Comparison of ENCODE assay signal across 8 cellular contexts in the genomic region with DNA sequence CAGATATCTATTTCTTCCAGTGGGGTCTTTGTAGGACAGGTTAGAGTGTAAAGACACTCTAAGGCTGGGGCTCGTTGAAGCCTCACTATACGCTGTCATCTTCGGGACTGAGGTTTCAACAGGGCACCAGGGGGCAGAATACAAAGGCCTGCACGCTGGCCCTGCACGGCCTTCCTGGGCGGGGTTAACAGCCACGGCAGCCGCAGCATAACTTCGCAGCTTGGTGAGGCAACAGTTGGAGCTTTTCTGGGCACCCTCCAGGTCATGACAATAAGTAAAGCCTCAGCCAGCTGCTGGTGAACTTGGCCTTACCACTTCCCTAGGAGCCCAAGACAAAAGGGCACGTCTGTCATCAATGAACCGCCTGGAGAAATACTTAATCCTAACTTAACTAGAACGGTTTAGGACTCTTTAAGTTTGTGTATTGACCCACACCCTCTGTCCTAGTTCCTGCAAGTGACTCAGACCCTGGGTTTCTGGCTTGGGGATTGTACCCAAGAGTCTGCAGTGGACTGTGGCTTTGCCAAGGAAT. TPM values are rescaled to one million over a fixed set of nuclear protein-coding genes. Genes with fewer than 3 reads are reported as not detected.
DNase-seq lines count a peak whose midpoint lies in the region; ATAC-seq and FAIRE-seq lines count a peak whose summit lies in the region.

No MANE protein-coding gene starts in this region.

- FAIRE-seq in small intestine (lab: Jason Lieb, UNC), result no peak

- peaks cover 2 to 13% of the 10 kb centered on the region in 2 donors for H3K4me1 ChIP-seq in small intestine (ENCODE audit: control insufficient read depth in 2 of 2, insufficient read depth in 1 of 2, low read depth in 1 of 2, low read length in 1 of 2)

- DNase-seq in DMS53 (lab: John Stamatoyannopoulos, UW), result peak; percentile 80
- DNase-seq in HT1080 (ENCODE audit: low read depth), result peak; percentile 94
- peak; percentile 57 to 93 (median 73) for DNase-seq in T-helper 1 cell
- peak; percentile 91 for DNase-seq in amniotic epithelial cell (ENCODE audit: low read depth)
- DNase-seq in hypothalamus (lab: John Stamatoyannopoulos, UW), result peak in 36 of 51 donors; percentile 7 to 73 (median 36)
- peak; percentile 87 for DNase-seq in small intestine

- H3K27ac ChIP-seq in small intestine (ENCODE audit: low read depth in 1 of 2, low read length in 1 of 2), result peak overlapping the region in 1 of 2 donors; percentile 60

- no peak overlapping the region for H3K4me3 ChIP-seq in small intestine (ENCODE audit: low read depth in 1 of 2, low read length in 2 of 2)

- no peaks in the 10 kb centered on the region for H3K9me3 ChIP-seq in small intestine (ENCODE audit: control insufficient read depth, low read depth)

- ATAC-seq in GM18907 (IDR thresholded peaks at IDR 0.05; ENCODE audit: unreplicated experiment) (no peak), GM19452 (IDR thresholded peaks at IDR 0.05; ENCODE audit: unreplicated experiment) (no peak)

- WGBS in small intestine, 3 donors, result 3 to 16% (median 8%) methylated on average over 12 of the region's 12 CpGs

- H3K27me3 ChIP-seq in small intestine (ENCODE audit: control insufficient read depth in 2 of 2, insufficient read depth in 2 of 2, low read length in 2 of 2), result no peaks in the 10 kb centered on the region

- H3K36me3 ChIP-seq in small intestine (ENCODE audit: control insufficient read depth in 2 of 2, insufficient read depth in 2 of 2, low read length in 2 of 2), result no peaks in the 10 kb centered on the region

RNA-seq across cellular contexts. Expression of a gene that starts 2.3 kb away (rescaled TPM):
- total RNA-seq in HT1080 (2014; rRNA removed; shearing (Covaris generic)), result 18.0 and 31.3 TPM in 2 replicates
- polyA plus RNA-seq in HT1080 (2015; cell fraction: cytosol; rRNA removed), result 40.5 and 41.2 TPM in 2 replicates
- polyA plus RNA-seq in HT1080 (2015; cell fraction: nucleus; rRNA removed), result 64.2 and 69.3 TPM in 2 replicates
- polyA plus RNA-seq in small intestine, result 1 to 10 TPM; 2.5 to 5.8 (median 3.2) TPM

Comparison
In these comparisons a context has a peak if more than half of its experiments do, and no peak if none do; other contexts are left out.
1. DNase-seq: peak in every context shown above with its lines; median percentile 94 in HT1080; 91 in amniotic epithelial cell; 87 in small intestine; 80 in DMS53; 73 in T-helper 1 cell; 36 in hypothalamus.